Comparison of ENCODE assay signal across 16 cellular contexts in genomic region chr18:51290864-51291263, GRCh38.
DNase-seq lines count a peak whose midpoint lies in the region; ATAC-seq and TF ChIP-seq lines count a peak whose summit lies in the region.
"Had no signal": no experiment of that assay in that cellular context is flagged by ENCODE, and none has a peak within 500 bp of the region (broad histone marks: within the 10 kb centered on the region; RNA-seq: fewer than 3 reads in every experiment).

No MANE protein-coding gene starts in this region.

- H3K4me2 ChIP-seq in GM23248 (ENCODE audit: unreplicated experiment) = no peak overlapping the region

- H2AFZ ChIP-seq in GM23248 = no peak overlapping the region

- WGBS in GM23248 (ENCODE audit: low coverage in 1 of 2, low lambda C conversion rate in 2 of 2, missing lambda C conversion rate in 2 of 2), 2 experiments = 39 to 44% methylated on average over 2 of the region's 2 CpGs

- H3K27me3 ChIP-seq in GM23248 (replicated peaks; ENCODE audit: insufficient read depth) = no peaks in the 10 kb centered on the region
- no peaks in the 10 kb centered on the region for H3K27me3 ChIP-seq in naive thymus-derived CD4-positive, alpha-beta T cell (ENCODE audit: control insufficient read depth in 2 of 2, insufficient read depth in 2 of 2, low read length in 2 of 2)
- H3K27me3 ChIP-seq: Peyer's patch had no signal

- H3K9me2 ChIP-seq in GM23248 (ENCODE audit: insufficient read depth) = no peaks in the 10 kb centered on the region

- no peak overlapping the region for H3K27ac ChIP-seq in GM23248
- no peak overlapping the region for H3K27ac ChIP-seq in naive thymus-derived CD4-positive, alpha-beta T cell (ENCODE audit: low read depth, low read length)
- H3K27ac ChIP-seq: Peyer's patch had no signal

- in situ Hi-C loops in GM23248 (cut with MboI) = no loop called here

- ATAC-seq in naive thymus-derived CD4-positive, alpha-beta T cell = peak; percentile 48
- no peak for ATAC-seq in HG03108 (IDR thresholded peaks at IDR 0.05; ENCODE audit: unreplicated experiment)
- ATAC-seq in GM18909 (IDR thresholded peaks at IDR 0.05; ENCODE audit: poor library complexity, unreplicated experiment) = no peak

- DNase-seq in GM23248 = peak; percentile 3
- peak; percentile 4 for DNase-seq in RPMI7951 (ENCODE audit: low read depth)
- DNase-seq in cardiac fibroblast (ENCODE audit: low read depth in 2 of 2) = peak; percentile 1 to 6
- no peak for DNase-seq in naive thymus-derived CD4-positive, alpha-beta T cell
- no peak for DNase-seq in activated CD8-positive, alpha-beta memory T cell treated with anti-CD3 and anti-CD28 coated beads, Interleukin-2, amount 50 U/mL, for 4 hours
- DNase-seq: CD8-positive, alpha-beta memory T cell; DMS 273 treated with DMSO at 0.1 percent for 48 hours; EL; NCI-H1436 treated with DMSO at 0.1 percent for 48 hours; NCI-H2081; NCI-H510A treated with DMSO at 0.1 percent for 48 hours; Peyer's patch; SHP77 treated with DMSO at 0.1 percent for 48 hours had no signal

- no peaks in the 10 kb centered on the region for H3K36me3 Mint-ChIP-seq in naive thymus-derived CD4-positive, alpha-beta T cell

- POLR2A ChIA-PET in naive thymus-derived CD4-positive, alpha-beta T cell (lab: Charles Lee) = no interaction called here

- H3K9me3 Mint-ChIP-seq in naive thymus-derived CD4-positive, alpha-beta T cell = peaks cover 0 to 17% (median 4%) of the 10 kb centered on the region in 11 donors

- no peaks in the 10 kb centered on the region for H3K36me3 ChIP-seq in GM23248 (ENCODE audit: low read depth)
- H3K36me3 ChIP-seq in naive thymus-derived CD4-positive, alpha-beta T cell (ENCODE audit: control insufficient read depth in 2 of 3, insufficient read depth in 3 of 3, low read length in 3 of 3) = no peaks in the 10 kb centered on the region
- H3K36me3 ChIP-seq: Peyer's patch had no signal

- H4K20me1 ChIP-seq in GM23248 (ENCODE audit: insufficient read depth) = no peaks in the 10 kb centered on the region

- H3K9ac ChIP-seq in GM23248 = no peak overlapping the region

- no peaks in the 10 kb centered on the region for H3K4me1 ChIP-seq in GM23248 (ENCODE audit: insufficient read depth)
- H3K4me1 ChIP-seq in naive thymus-derived CD4-positive, alpha-beta T cell (ENCODE audit: control insufficient read depth in 2 of 2, insufficient read depth in 2 of 2, low read length in 2 of 2) = no peaks in the 10 kb centered on the region
- H3K4me1 ChIP-seq: Peyer's patch had no signal

- CTCF ChIA-PET in naive thymus-derived CD4-positive, alpha-beta T cell (lab: Charles Lee) = no interaction called here

- no peaks in the 10 kb centered on the region for H3K79me2 ChIP-seq in GM23248 (ENCODE audit: insufficient read depth)

- no peak for TF ChIP-seq CTCF in cardiac fibroblast (IDR thresholded peaks at IDR 0.05; ENCODE audit: low read depth, low read length)

- no peak overlapping the region for H3K27ac Mint-ChIP-seq in naive thymus-derived CD4-positive, alpha-beta T cell
- H3K27ac Mint-ChIP-seq: B cell; CD8-positive, alpha-beta memory T cell had no signal

- H3F3A ChIP-seq in GM23248 (ENCODE audit: insufficient read depth) = no peaks in the 10 kb centered on the region

- H3K9me3 ChIP-seq in GM23248 (ENCODE audit: low read depth) = no peaks in the 10 kb centered on the region
- no peaks in the 10 kb centered on the region for H3K9me3 ChIP-seq in naive thymus-derived CD4-positive, alpha-beta T cell (ENCODE audit: control insufficient read depth in 2 of 3, low read length in 3 of 3)
- H3K9me3 ChIP-seq: Peyer's patch had no signal

- H3K27me3 Mint-ChIP-seq in naive thymus-derived CD4-positive, alpha-beta T cell = peaks cover 0 to 10% (median 9%) of the 10 kb centered on the region in 5 donors

- no peak overlapping the region for H3K4me3 Mint-ChIP-seq in naive thymus-derived CD4-positive, alpha-beta T cell
- H3K4me3 Mint-ChIP-seq: B cell; CD8-positive, alpha-beta memory T cell had no signal

- no peak overlapping the region for H3K4me3 ChIP-seq in GM23248
- no peak overlapping the region for H3K4me3 ChIP-seq in cardiac fibroblast (replicated peaks in 1 of 2; ENCODE audit: low read depth in 2 of 2, low read length in 2 of 2)
- H3K4me3 ChIP-seq in naive thymus-derived CD4-positive, alpha-beta T cell (ENCODE audit: low read length) = no peak overlapping the region
- H3K4me3 ChIP-seq: Peyer's patch had no signal

- intact Hi-C loops in naive thymus-derived CD4-positive, alpha-beta T cell (cut with micrococcal nuclease) = no loop called here

- no peaks in the 10 kb centered on the region for H3K4me1 Mint-ChIP-seq in naive thymus-derived CD4-positive, alpha-beta T cell
- H3K4me1 Mint-ChIP-seq: B cell; CD8-positive, alpha-beta memory T cell had no signal

Comparison
In these comparisons a context has a peak if more than half of its experiments do, and no peak if none do; other contexts are left out.
1. DNase-seq: peak in GM23248 (single experiment), RPMI7951 (single experiment) and cardiac fibroblast (2 of 2); none in naive thymus-derived CD4-positive, alpha-beta T cell (0 of 9) and activated CD8-positive, alpha-beta memory T cell treated with anti-CD3 and anti-CD28 coated beads, Interleukin-2, amount 50 U/mL, for 4 hours (single experiment).